Comparison of ENCODE assay signal across 1 cellular context in the genomic region with DNA sequence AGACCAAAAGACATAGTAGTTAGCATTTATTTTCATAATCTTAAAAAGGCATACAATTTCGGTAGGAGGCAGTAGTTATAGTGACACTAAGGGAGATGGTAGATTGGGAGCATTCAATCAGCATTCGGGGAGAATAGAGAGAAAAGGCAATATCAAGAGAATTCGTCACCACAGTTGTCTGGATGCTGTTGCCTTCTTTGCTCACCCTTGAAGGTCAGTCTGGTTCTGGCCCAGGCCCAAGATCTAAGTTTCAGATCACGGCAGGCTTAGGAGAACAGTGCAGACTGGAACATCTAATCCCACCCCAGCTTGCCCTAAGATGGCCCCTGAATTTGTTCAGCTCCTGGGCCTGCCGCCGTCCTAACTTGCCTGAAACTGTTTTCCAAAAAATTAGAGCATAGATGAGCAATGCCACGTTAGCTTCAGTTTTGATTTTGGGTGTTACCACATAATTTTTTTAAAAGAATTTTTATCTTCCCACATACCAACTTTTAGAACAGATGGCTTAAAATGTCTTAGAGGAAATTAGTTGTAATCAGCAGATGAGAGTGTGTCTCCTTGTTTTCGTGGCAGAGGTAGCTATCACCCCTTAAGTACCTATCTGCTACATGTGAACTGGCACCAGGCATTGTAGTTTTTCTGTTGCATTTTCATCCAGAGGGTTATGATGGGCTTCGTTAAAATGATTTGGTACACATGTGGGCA.
TF ChIP-seq lines count a peak whose summit lies in the region.

No MANE protein-coding gene starts in this region.

TF ChIP-seq in SK-N-SH, 30 proteins besides CTCF, POLR2A, EP300 and RAD21 (continued from another document):
- TF ChIP-seq, protein P1, sequence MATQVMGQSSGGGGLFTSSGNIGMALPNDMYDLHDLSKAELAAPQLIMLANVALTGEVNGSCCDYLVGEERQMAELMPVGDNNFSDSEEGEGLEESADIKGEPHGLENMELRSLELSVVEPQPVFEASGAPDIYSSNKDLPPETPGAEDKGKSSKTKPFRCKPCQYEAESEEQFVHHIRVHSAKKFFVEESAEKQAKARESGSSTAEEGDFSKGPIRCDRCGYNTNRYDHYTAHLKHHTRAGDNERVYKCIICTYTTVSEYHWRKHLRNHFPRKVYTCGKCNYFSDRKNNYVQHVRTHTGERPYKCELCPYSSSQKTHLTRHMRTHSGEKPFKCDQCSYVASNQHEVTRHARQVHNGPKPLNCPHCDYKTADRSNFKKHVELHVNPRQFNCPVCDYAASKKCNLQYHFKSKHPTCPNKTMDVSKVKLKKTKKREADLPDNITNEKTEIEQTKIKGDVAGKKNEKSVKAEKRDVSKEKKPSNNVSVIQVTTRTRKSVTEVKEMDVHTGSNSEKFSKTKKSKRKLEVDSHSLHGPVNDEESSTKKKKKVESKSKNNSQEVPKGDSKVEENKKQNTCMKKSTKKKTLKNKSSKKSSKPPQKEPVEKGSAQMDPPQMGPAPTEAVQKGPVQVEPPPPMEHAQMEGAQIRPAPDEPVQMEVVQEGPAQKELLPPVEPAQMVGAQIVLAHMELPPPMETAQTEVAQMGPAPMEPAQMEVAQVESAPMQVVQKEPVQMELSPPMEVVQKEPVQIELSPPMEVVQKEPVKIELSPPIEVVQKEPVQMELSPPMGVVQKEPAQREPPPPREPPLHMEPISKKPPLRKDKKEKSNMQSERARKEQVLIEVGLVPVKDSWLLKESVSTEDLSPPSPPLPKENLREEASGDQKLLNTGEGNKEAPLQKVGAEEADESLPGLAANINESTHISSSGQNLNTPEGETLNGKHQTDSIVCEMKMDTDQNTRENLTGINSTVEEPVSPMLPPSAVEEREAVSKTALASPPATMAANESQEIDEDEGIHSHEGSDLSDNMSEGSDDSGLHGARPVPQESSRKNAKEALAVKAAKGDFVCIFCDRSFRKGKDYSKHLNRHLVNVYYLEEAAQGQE (IDR thresholded peaks at IDR 0.05; ENCODE audit: low read depth, low read length) = no peak
- TF ChIP-seq TCF12 (IDR thresholded peaks at IDR 0.05) = no peak
- TF ChIP-seq JUND (IDR thresholded peaks at IDR 0.05) = no peak
- TF ChIP-seq YY1 (IDR thresholded peaks at IDR 0.05; ENCODE audit: low read depth) = no peak
- TF ChIP-seq, protein P2, sequence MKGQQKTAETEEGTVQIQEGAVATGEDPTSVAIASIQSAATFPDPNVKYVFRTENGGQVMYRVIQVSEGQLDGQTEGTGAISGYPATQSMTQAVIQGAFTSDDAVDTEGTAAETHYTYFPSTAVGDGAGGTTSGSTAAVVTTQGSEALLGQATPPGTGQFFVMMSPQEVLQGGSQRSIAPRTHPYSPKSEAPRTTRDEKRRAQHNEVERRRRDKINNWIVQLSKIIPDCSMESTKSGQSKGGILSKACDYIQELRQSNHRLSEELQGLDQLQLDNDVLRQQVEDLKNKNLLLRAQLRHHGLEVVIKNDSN (IDR thresholded peaks at IDR 0.05; ENCODE audit: borderline replicate concordance, low read depth) = no peak
- no peak for TF ChIP-seq NFIC (IDR thresholded peaks at IDR 0.05; ENCODE audit: borderline replicate concordance)
- no peak for TF ChIP-seq NRF1 (IDR thresholded peaks at IDR 0.05; ENCODE audit: low read depth, low read length)
- no peak for TF ChIP-seq FOXJ3 (CRISPR knock-in tag; IDR thresholded peaks at IDR 0.05)
- TF ChIP-seq MEF2A (IDR thresholded peaks at IDR 0.05; ENCODE audit: borderline replicate concordance, low read depth) = no peak
- TF ChIP-seq TAF1 (IDR thresholded peaks at IDR 0.05; ENCODE audit: borderline replicate concordance, low read depth, low read length) = no peak
